ENCODE assay signal across 16 cellular contexts in genomic region chr15:65383456-65383855, GRCh38. TPM values are rescaled to one million over a fixed set of nuclear protein-coding genes. Genes with fewer than 3 reads are reported as not detected.
DNase-seq lines count a peak whose midpoint lies in the region; ATAC-seq, FAIRE-seq and TF ChIP-seq lines count a peak whose summit lies in the region.
"Had no signal": no experiment of that assay in that cellular context is flagged by ENCODE, and none has a peak within 500 bp of the region (broad histone marks: within the 10 kb centered on the region; RNA-seq: fewer than 3 reads in every experiment).

No MANE protein-coding gene starts in this region.

- no peak overlapping the region for H3K18ac ChIP-seq in mesenchymal stem cell (ENCODE audit: low read depth in 1 of 2, low read length in 2 of 2)

- H3K4me2 ChIP-seq in astrocyte (ENCODE audit: low read length): no peak overlapping the region
- H3K4me2 ChIP-seq in mesenchymal stem cell (ENCODE audit: low read length, poor library complexity, severe bottlenecking): no peak overlapping the region
- H3K4me2 ChIP-seq: BLaER1 had no signal

- 100% methylated on average over 2 of the region's 5 CpGs for WGBS in mesenchymal stem cell
- WGBS in gastroesophageal sphincter (ENCODE audit: low coverage in 1 of 2), 2 donors: 88 to 100% methylated on average over 1 to 3 of the region's 5 CpGs

- no peak overlapping the region for H3K4me3 ChIP-seq in astrocyte (ENCODE audit: insufficient read depth, low read depth, low read length)
- H3K4me3 ChIP-seq in mesenchymal stem cell (ENCODE audit: insufficient read depth in 1 of 2, low read depth in 1 of 2, low read length in 2 of 2): no peak overlapping the region
- no peak overlapping the region for H3K4me3 ChIP-seq in gastroesophageal sphincter
- H3K4me3 ChIP-seq: BLaER1 had no signal

- no peak for TF ChIP-seq CTCF in astrocyte (IDR thresholded peaks at IDR 0.05; ENCODE audit: insufficient read depth, low read depth, low read length)
- no peak for TF ChIP-seq CTCF in gastroesophageal sphincter (IDR thresholded peaks at IDR 0.05)

- H3K27me3 ChIP-seq in astrocyte (ENCODE audit: insufficient read depth, low read length): no peaks in the 10 kb centered on the region
- H3K27me3 ChIP-seq in mesenchymal stem cell (ENCODE audit: control insufficient read depth in 1 of 2, insufficient read depth in 1 of 2, low read length in 2 of 2): peaks cover 7 to 58% of the 10 kb centered on the region in 2 experiments
- peaks cover 33% of the 10 kb centered on the region for H3K27me3 ChIP-seq in gastroesophageal sphincter

- DNase-seq in activated naive CD4-positive, alpha-beta T cell treated with Interleukin-2 at 50 U/mL for 16 hours: no peak
- no peak for DNase-seq in astrocyte (ENCODE audit: low read depth)
- no peak for DNase-seq in mesenchymal stem cell
- no peak for DNase-seq in stimulated activated effector memory CD8-positive, alpha-beta T cell treated with anti-CD3 and anti-CD28 coated beads, Interleukin-12 subunit alpha, Interleukin-12 subunit beta, amount 100 ng/mL, for 72 hours (ENCODE audit: low spot score in 2 of 2)
- no peak for DNase-seq in NOMO-1 (lab: John Stamatoyannopoulos, UW; ENCODE audit: unreplicated experiment in 2 of 2)
- no peak for DNase-seq in NCI-H1417 treated with DMSO at 0.1 percent for 48 hours (lab: John Stamatoyannopoulos, UW)
- DNase-seq: HFFc6, KG1, NCI-H1048, NCI-H2081 treated with DMSO at 0.1 percent for 48 hours, NCI-H524 had no signal

- FAIRE-seq in astrocyte (lab: Jason Lieb, UNC): no peak
- FAIRE-seq: GM12892 had no signal

- no peak overlapping the region for H3K14ac ChIP-seq in mesenchymal stem cell (ENCODE audit: low read length in 2 of 2)

- H3K4me3 Mint-ChIP-seq in activated naive CD4-positive, alpha-beta T cell treated with anti-CD3 and anti-CD28 coated beads, Interleukin-2, amount 50 U/mL, for 24 hours: peak overlapping the region; percentile 71
- H3K4me3 Mint-ChIP-seq in astrocyte (ENCODE audit: unreplicated experiment): no peak overlapping the region
- H3K4me3 Mint-ChIP-seq in stimulated activated effector memory CD8-positive, alpha-beta T cell treated with anti-CD3 and anti-CD28 coated beads, Interleukin-12 subunit alpha, Interleukin-12 subunit beta, amount 100 ng/mL, for 72 hours: no peak overlapping the region
- H3K4me3 Mint-ChIP-seq: HFFc6 had no signal

- no peak for TF ChIP-seq EP300 in gastroesophageal sphincter (IDR thresholded peaks at IDR 0.05)

- H3K36me3 ChIP-seq in astrocyte (ENCODE audit: insufficient read depth, low read length) (no peaks in the 10 kb centered on the region), mesenchymal stem cell (ENCODE audit: control insufficient read depth in 1 of 2, insufficient read depth in 2 of 2, low read depth in 1 of 2, low read length in 2 of 2) (peaks cover 5 to 66% of the 10 kb centered on the region in 2 experiments), gastroesophageal sphincter (peaks cover 0 to 2% of the 10 kb centered on the region in 2 donors)
- H3K36me3 ChIP-seq: BLaER1 had no signal

- H3K27me3 Mint-ChIP-seq in activated naive CD4-positive, alpha-beta T cell treated with anti-CD3 and anti-CD28 coated beads, Interleukin-2, amount 50 U/mL, for 24 hours: peaks cover 18% of the 10 kb centered on the region
- peaks cover 10% of the 10 kb centered on the region for H3K27me3 Mint-ChIP-seq in astrocyte (ENCODE audit: low read depth, unreplicated experiment)

- no peaks in the 10 kb centered on the region for H3K79me2 ChIP-seq in astrocyte (ENCODE audit: insufficient read depth, low read length)

- no peak overlapping the region for H2BK12ac ChIP-seq in mesenchymal stem cell (ENCODE audit: low read length in 2 of 2)

- no peak overlapping the region for H2AK5ac ChIP-seq in mesenchymal stem cell (ENCODE audit: low read length, severe bottlenecking)

- no peaks in the 10 kb centered on the region for H3K9me3 Mint-ChIP-seq in activated naive CD4-positive, alpha-beta T cell treated with anti-CD3 and anti-CD28 coated beads, Interleukin-2, amount 50 U/mL, for 24 hours
- no peaks in the 10 kb centered on the region for H3K9me3 Mint-ChIP-seq in astrocyte (ENCODE audit: unreplicated experiment)
- H3K9me3 Mint-ChIP-seq in stimulated activated effector memory CD8-positive, alpha-beta T cell treated with anti-CD3 and anti-CD28 coated beads, Interleukin-12 subunit alpha, Interleukin-12 subunit beta, amount 100 ng/mL, for 72 hours: no peaks in the 10 kb centered on the region
- H3K9me3 Mint-ChIP-seq: HFFc6 had no signal

- peak overlapping the region; percentile 19 for H2BK15ac ChIP-seq in mesenchymal stem cell (ENCODE audit: low read depth, poor library complexity, severe bottlenecking)

- no peaks in the 10 kb centered on the region for H3K36me3 Mint-ChIP-seq in activated naive CD4-positive, alpha-beta T cell treated with anti-CD3 and anti-CD28 coated beads, Interleukin-2, amount 50 U/mL, for 24 hours
- H3K36me3 Mint-ChIP-seq in astrocyte (ENCODE audit: low read depth, unreplicated experiment): peaks cover 11% of the 10 kb centered on the region
- no peaks in the 10 kb centered on the region for H3K36me3 Mint-ChIP-seq in stimulated activated effector memory CD8-positive, alpha-beta T cell treated with anti-CD3 and anti-CD28 coated beads, Interleukin-12 subunit alpha, Interleukin-12 subunit beta, amount 100 ng/mL, for 72 hours

- no peak overlapping the region for H3K27ac Mint-ChIP-seq in activated naive CD4-positive, alpha-beta T cell treated with anti-CD3 and anti-CD28 coated beads, Interleukin-2, amount 50 U/mL, for 24 hours
- H3K27ac Mint-ChIP-seq in astrocyte (ENCODE audit: unreplicated experiment): peak overlapping the region; percentile 48
- H3K27ac Mint-ChIP-seq in stimulated activated effector memory CD8-positive, alpha-beta T cell treated with anti-CD3 and anti-CD28 coated beads, Interleukin-12 subunit alpha, Interleukin-12 subunit beta, amount 100 ng/mL, for 72 hours: peak overlapping the region; percentile 87
- H3K27ac Mint-ChIP-seq: HFFc6 had no signal

- H3K23ac ChIP-seq in mesenchymal stem cell (ENCODE audit: low read length in 2 of 2): no peak overlapping the region

- TF ChIP-seq POLR2A in gastroesophageal sphincter (IDR thresholded peaks at IDR 0.05): no peak

- no peak for ATAC-seq in stimulated activated effector memory CD8-positive, alpha-beta T cell treated with anti-CD3 and anti-CD28 coated beads, Interleukin-12 subunit alpha, Interleukin-12 subunit beta, amount 100 ng/mL, for 72 hours
- no peak for ATAC-seq in gastroesophageal sphincter

- H3K4me1 ChIP-seq in astrocyte (ENCODE audit: insufficient read depth, low read length): peaks cover 11% of the 10 kb centered on the region
- H3K4me1 ChIP-seq in mesenchymal stem cell (ENCODE audit: control insufficient read depth, insufficient read depth, low read depth, low read length): peaks cover 11% of the 10 kb centered on the region
- peaks cover 0 to 26% (median 13%) of the 10 kb centered on the region in 3 donors for H3K4me1 ChIP-seq in gastroesophageal sphincter

- no peak overlapping the region for H2BK5ac ChIP-seq in mesenchymal stem cell (ENCODE audit: low read depth, low read length, poor library complexity, severe bottlenecking)

- no peak overlapping the region for H2AFZ ChIP-seq in astrocyte (ENCODE audit: low read depth, low read length)
- no peak overlapping the region for H2AFZ ChIP-seq in mesenchymal stem cell (ENCODE audit: low read depth, low read length)

- H3K79me1 ChIP-seq in mesenchymal stem cell (replicated peaks; ENCODE audit: low read length, poor library complexity, severe bottlenecking): no peaks in the 10 kb centered on the region

- H3K4me1 Mint-ChIP-seq in activated naive CD4-positive, alpha-beta T cell treated with anti-CD3 and anti-CD28 coated beads, Interleukin-2, amount 50 U/mL, for 24 hours: peaks cover 5% of the 10 kb centered on the region
- peaks cover 3% of the 10 kb centered on the region for H3K4me1 Mint-ChIP-seq in astrocyte (ENCODE audit: low read depth, unreplicated experiment)
- peaks cover 22% of the 10 kb centered on the region for H3K4me1 Mint-ChIP-seq in stimulated activated effector memory CD8-positive, alpha-beta T cell treated with anti-CD3 and anti-CD28 coated beads, Interleukin-12 subunit alpha, Interleukin-12 subunit beta, amount 100 ng/mL, for 72 hours

- no peaks in the 10 kb centered on the region for H3K9me3 ChIP-seq in astrocyte (ENCODE audit: insufficient read depth, low read depth, low read length)
- no peaks in the 10 kb centered on the region for H3K9me3 ChIP-seq in mesenchymal stem cell (ENCODE audit: control insufficient read depth, low read length)
- H3K9me3 ChIP-seq in gastroesophageal sphincter: no peaks in the 10 kb centered on the region
- H3K9me3 ChIP-seq: BLaER1 had no signal

- no peak overlapping the region for H3K4ac ChIP-seq in mesenchymal stem cell (ENCODE audit: low read depth in 1 of 2, low read length in 2 of 2)

- no peak overlapping the region for H2BK120ac ChIP-seq in mesenchymal stem cell (ENCODE audit: low read depth, low read length)

- H4K8ac ChIP-seq in mesenchymal stem cell (ENCODE audit: low read length): no peak overlapping the region

- no peak overlapping the region for H3K27ac ChIP-seq in astrocyte (ENCODE audit: low read depth, low read length)
- no peak overlapping the region for H3K27ac ChIP-seq in mesenchymal stem cell (ENCODE audit: low read length, poor library complexity, severe bottlenecking)
- no peak overlapping the region for H3K27ac ChIP-seq in gastroesophageal sphincter
- H3K27ac ChIP-seq: BLaER1 had no signal

- H3K9ac ChIP-seq in astrocyte (ENCODE audit: low read length) (no peak overlapping the region), mesenchymal stem cell (ENCODE audit: low read length) (no peak overlapping the region)
- H3K9ac ChIP-seq: BLaER1 had no signal

- H4K91ac ChIP-seq in mesenchymal stem cell (ENCODE audit: low read length): peak overlapping the region; percentile 14

- no peaks in the 10 kb centered on the region for H4K20me1 ChIP-seq in astrocyte (ENCODE audit: insufficient read depth, low read length)

RNA-seq across cellular contexts. Expression of gene IGDCC3, which starts 5.7 kb away (rescaled TPM):
- 8.4 and 11.0 TPM in 2 replicates for total RNA-seq in astrocyte
- 4.8 TPM for polyA plus RNA-seq in mesenchymal stem cell (2013, experiment 1 of 2)
- polyA plus RNA-seq in mesenchymal stem cell (2013, experiment 2 of 2): 4.8 TPM
- total RNA-seq in gastroesophageal sphincter: under 1 TPM in 1 of 4 donors, not detected in 3; 0.13 TPM
- total RNA-seq: H4, HFFc6 had no signal

RNA-seq across cellular contexts. Expression of gene IGDCC4, which starts 39.3 kb away (rescaled TPM):
- total RNA-seq in astrocyte: 28.1 and 30.7 TPM in 2 replicates
- 14.9 TPM for polyA plus RNA-seq in mesenchymal stem cell (2013, experiment 1 of 2)
- polyA plus RNA-seq in mesenchymal stem cell (2013, experiment 2 of 2): 17.1 TPM
- 1 to 10 TPM in 3 of 4 donors, under 1 TPM in 1; 0.40 to 3.4 (median 1.8) TPM for total RNA-seq in gastroesophageal sphincter
